ENCODE assay signal across 8 cellular contexts in the genomic region with DNA sequence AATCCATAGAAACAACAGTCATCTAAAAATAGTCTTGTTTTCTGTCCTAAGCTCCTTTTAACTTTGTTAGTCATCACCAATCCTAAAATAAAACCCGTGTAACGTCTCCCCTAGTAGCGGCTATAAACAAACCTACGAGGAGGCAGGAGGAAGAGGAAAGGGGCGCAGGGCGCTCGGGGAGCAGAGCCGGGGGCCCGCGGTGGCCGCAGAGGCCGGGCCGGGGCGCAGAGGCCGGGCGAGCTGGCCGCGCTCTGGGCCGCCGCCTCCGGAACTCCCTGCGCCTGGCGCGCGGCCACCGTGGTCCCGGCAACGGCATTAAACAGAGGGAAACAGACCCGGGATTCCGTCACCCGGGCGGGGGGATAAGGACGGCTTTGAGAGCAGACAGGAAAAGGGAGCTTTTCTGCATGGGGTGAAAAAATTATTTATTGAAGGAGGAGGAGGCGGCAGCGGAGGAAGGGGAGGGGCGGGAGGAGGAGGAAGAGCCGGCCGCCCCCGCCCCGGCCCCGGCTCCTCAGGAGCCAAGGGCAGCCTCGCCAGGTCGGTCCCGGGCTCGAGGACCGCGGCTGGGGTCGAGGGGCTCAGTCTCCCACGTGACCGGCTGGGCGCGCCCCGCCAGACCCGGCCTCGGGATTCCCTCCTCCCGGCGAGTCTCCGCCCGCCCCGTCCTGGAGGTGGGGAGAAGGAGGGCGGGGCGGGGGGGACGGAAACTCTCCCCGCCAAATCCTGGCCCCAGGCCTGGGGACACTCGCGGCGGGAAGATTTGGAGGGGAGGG. TPM values are rescaled to one million over a fixed set of nuclear protein-coding genes. Genes with fewer than 3 reads are reported as not detected.
DNase-seq lines count a peak whose midpoint lies in the region; ATAC-seq and TF ChIP-seq lines count a peak whose summit lies in the region.

No MANE protein-coding gene starts in this region.

- H3K4me3 ChIP-seq in iPS-11a (ENCODE audit: low read depth, low read length) (peak overlapping the region; percentile 30), retinal pigment epithelial cell (ENCODE audit: low read length) (peak overlapping the region; percentile 39)

- ATAC-seq in GM18519 (IDR thresholded peaks at IDR 0.05; ENCODE audit: low FRiP score, unreplicated experiment), result no peak

- TF ChIP-seq CTCF in retinal pigment epithelial cell (conservative IDR thresholded peaks at IDR 0.05; ENCODE audit: low read depth, low read length), result no peak

- peak; percentile 78 for DNase-seq in EL
- DNase-seq in HuH-7 (ENCODE audit: low spot score), result peak; percentile 75
- peak; percentile 88 for DNase-seq in SK-MEL-5 (ENCODE audit: low read depth, low spot score)
- peak; percentile 77 to 81 for DNase-seq in T47D (ENCODE audit: low read depth in 1 of 2, low spot score in 1 of 2)
- DNase-seq in retinal pigment epithelial cell (ENCODE audit: low read depth), result peak; percentile 70
- DNase-seq in NCI-H510A (lab: John Stamatoyannopoulos, UW), result no peak

- in situ Hi-C loops in SK-MEL-5 (cut with HindIII; ENCODE audit: low pct_unique_long_range_greater_than_20kb, low sequenced_read_pairs), result no loop called here
- in situ Hi-C loops in T47D (cut with HindIII; ENCODE audit: low pct_unique_long_range_greater_than_20kb, low sequenced_read_pairs), result no loop called here

RNA-seq across cellular contexts. Expression of gene NFATC1, which starts 1.9 kb away (rescaled TPM):
- total RNA-seq in SK-MEL-5 (2014; rRNA removed; shearing (Covaris generic)), result 4.9 and 5.8 TPM in 2 replicates
- polyA plus RNA-seq in SK-MEL-5 (2015; cell fraction: cytosol; rRNA removed), result 21.9 and 29.5 TPM in 2 replicates
- 4.1 and 13.1 TPM in 2 replicates for polyA plus RNA-seq in SK-MEL-5 (2015; cell fraction: nucleus; rRNA removed)
